ENCODE assay signal across 19 cellular contexts in genomic region chr17:148757-149156, GRCh38. TPM values are rescaled to one million over a fixed set of nuclear protein-coding genes. Genes with fewer than 3 reads are reported as not detected.
"Had no signal": no experiment of that assay in that cellular context is flagged by ENCODE, and none has a peak within 500 bp of the region (broad histone marks: within the 10 kb centered on the region; RNA-seq: fewer than 3 reads in every experiment).

No MANE protein-coding gene starts in this region.

- H3K36me3 ChIP-seq: SJCRH30, upper lobe of left lung had no signal

- H3K4me3 ChIP-seq: SJCRH30, smooth muscle cell, upper lobe of left lung had no signal

- H3K9me3 ChIP-seq: SJCRH30, upper lobe of left lung had no signal

- H3K27me3 ChIP-seq: SJCRH30, upper lobe of left lung had no signal

- H3K36me3 Mint-ChIP-seq: activated naive CD4-positive, alpha-beta T cell treated with anti-CD3 and anti-CD28 coated beads, Interleukin-2, amount 50 U/mL, for 24 hours had no signal

- H3K27me3 Mint-ChIP-seq: activated naive CD4-positive, alpha-beta T cell treated with anti-CD3 and anti-CD28 coated beads, Interleukin-2, amount 50 U/mL, for 24 hours had no signal

- H3K4me1 Mint-ChIP-seq: activated naive CD4-positive, alpha-beta T cell treated with anti-CD3 and anti-CD28 coated beads, Interleukin-2, amount 50 U/mL, for 24 hours; endodermal cell had no signal

- H3K9me3 Mint-ChIP-seq: activated naive CD4-positive, alpha-beta T cell treated with anti-CD3 and anti-CD28 coated beads, Interleukin-2, amount 50 U/mL, for 24 hours; activated T-helper 2 cell treated with anti-CD3 and anti-CD28 coated beads, Interferon-gamma antibody, Interleukin-2, Interleukin-4, amounts not matched to agents 10 μg/mL and 5 μg/mL and 100 μg/mL, durations not matched to agents 14 hours and 24 hours and 36 hours; endodermal cell; nephron had no signal

- DNase-seq: activated CD4-positive, alpha-beta T cell treated with anti-CD3 and anti-CD28 coated beads for 4 hours; activated CD8-positive, alpha-beta memory T cell treated with anti-CD3 and anti-CD28 coated beads for 24 hours; amygdala; endodermal cell; mammary epithelial cell; SJCRH30; stimulated activated naive CD4-positive, alpha-beta T cell; T-helper 9 cell had no signal

- H3K27ac Mint-ChIP-seq: activated naive CD4-positive, alpha-beta T cell treated with anti-CD3 and anti-CD28 coated beads, Interleukin-2, amount 50 U/mL, for 24 hours; activated T-helper 2 cell treated with anti-CD3 and anti-CD28 coated beads, Interferon-gamma antibody, Interleukin-2, Interleukin-4, amounts not matched to agents 10 μg/mL and 5 μg/mL and 100 μg/mL, durations not matched to agents 14 hours and 24 hours and 36 hours; endodermal cell; nephron had no signal

- H3K27ac ChIP-seq: SJCRH30, upper lobe of left lung had no signal

- H3K4me1 ChIP-seq: SJCRH30 had no signal

- H3K4me3 Mint-ChIP-seq: activated naive CD4-positive, alpha-beta T cell treated with anti-CD3 and anti-CD28 coated beads, Interleukin-2, amount 50 U/mL, for 24 hours; endodermal cell; nephron had no signal

RNA-seq across cellular contexts. Expression of gene SCGB1C2, which starts 11.4 kb away (rescaled TPM):
- total RNA-seq: activated T-helper 2 cell treated with anti-CD3 and anti-CD28 coated beads, Interferon-gamma antibody, Interleukin-2, Interleukin-4, amounts not matched to agents 10 μg/mL and 5 μg/mL and 100 μg/mL, durations not matched to agents 14 hours and 24 hours and 36 hours; cerebellum; dermis microvascular lymphatic vessel endothelial cell; endodermal cell; mammary epithelial cell; mononuclear cell; osteoblast; renal cortical epithelial cell; SJCRH30; smooth muscle cell; upper lobe of left lung had no signal
- polyA plus RNA-seq: esophagus, mammary epithelial cell, smooth muscle cell had no signal

RNA-seq across cellular contexts. Expression of gene DOC2B, which starts 32.7 kb away (rescaled TPM):
- total RNA-seq: osteoblast, SJCRH30 had no signal
- polyA plus RNA-seq: mammary epithelial cell had no signal
